ENCODE assay signal across 30 cellular contexts in genomic region chr5:11455505-11455904, GRCh38.
DNase-seq lines count a peak whose midpoint lies in the region; TF ChIP-seq lines count a peak whose summit lies in the region.
"Had no signal": no experiment of that assay in that cellular context is flagged by ENCODE, and none has a peak within 500 bp of the region (broad histone marks: within the 10 kb centered on the region; RNA-seq: fewer than 3 reads in every experiment).

No MANE protein-coding gene starts in this region.

- DNase-seq in NCI-H2227 (lab: John Stamatoyannopoulos, UW; ENCODE audit: unreplicated experiment) (peak; percentile 55), NCI-H2227 treated with DMSO at 0.1 percent for 48 hours (lab: John Stamatoyannopoulos, UW) (peak; percentile 85), mesenteric fat pad (ENCODE audit: low spot score) (no peak), C1 segment of cervical spinal cord (lab: John Stamatoyannopoulos, UW) (no peak), GM13977 (ENCODE audit: low spot score) (no peak)
- DNase-seq: 8988T; ACHN; AML-193; BE2C; Caco-2; Calu3; CD4-positive, alpha-beta memory T cell; CD4-positive, alpha-beta T cell; CD4-positive, CD25-positive, alpha-beta regulatory T cell; CD8-positive, alpha-beta memory T cell; CD8-positive, alpha-beta T cell; COR-L47; DMS 273 treated with DMSO at 0.1 percent for 48 hours; DMS153; DMS53; DMS79; DMS79 treated with DMSO at 0.1 percent for 48 hours; DND-41; EL had no signal

- TF ChIP-seq CTCF in neural cell (IDR thresholded peaks at IDR 0.05; ENCODE audit: poor library complexity, severe bottlenecking) (no peak), GM13977 (IDR thresholded peaks at IDR 0.05; ENCODE audit: extremely low read depth, insufficient read depth, missing control alignments) (no peak)

- no peak overlapping the region for H2AFZ ChIP-seq in neural cell (ENCODE audit: low read depth, low read length)

- no peaks in the 10 kb centered on the region for H3K36me3 ChIP-seq in neural cell (ENCODE audit: insufficient read depth, low read length)
- H3K36me3 ChIP-seq: BE2C; BLaER1; BLaER1 treated with 17β-estradiol and CSF1 and Interleukin-3, amounts not matched to agents 10 nM and 100 nM had no signal

- H3K9me2 ChIP-seq in neural cell (ENCODE audit: insufficient read depth, low read length), result no peaks in the 10 kb centered on the region

- no peaks in the 10 kb centered on the region for H3K27me3 ChIP-seq in neural cell (ENCODE audit: insufficient read depth, low read depth, low read length)
- H3K27me3 ChIP-seq: BE2C; BLaER1; BLaER1 treated with 17β-estradiol and CSF1 and Interleukin-3, amounts not matched to agents 10 nM and 100 nM had no signal

- H3F3A ChIP-seq in neural cell (ENCODE audit: insufficient read depth, low read length, poor library complexity, severe bottlenecking), result no peaks in the 10 kb centered on the region

- no peaks in the 10 kb centered on the region for H3K79me2 ChIP-seq in neural cell (replicated peaks; ENCODE audit: insufficient read depth, low read length)

- H4K20me1 ChIP-seq in neural cell (ENCODE audit: insufficient read depth), result no peaks in the 10 kb centered on the region
- H4K20me1 ChIP-seq: BLaER1; BLaER1 treated with 17β-estradiol and CSF1 and Interleukin-3, amounts not matched to agents 10 nM and 100 nM had no signal

- peak; percentile 77 for TF ChIP-seq EP300 in neural cell (conservative IDR thresholded peaks at IDR 0.05; ENCODE audit: poor library complexity, severe bottlenecking)

- peak overlapping the region; percentile 36 for H3K4me3 ChIP-seq in neural cell (ENCODE audit: low read length)
- H3K4me3 ChIP-seq: A549; BLaER1; BLaER1 treated with 17β-estradiol and CSF1 and Interleukin-3, amounts not matched to agents 10 nM and 100 nM had no signal

- no peak for TF ChIP-seq RAD21 in neural cell (conservative IDR thresholded peaks at IDR 0.05)

- H3K9ac ChIP-seq in neural cell (ENCODE audit: low read length), result peak overlapping the region; percentile 22
- H3K9ac ChIP-seq: BLaER1; BLaER1 treated with 17β-estradiol and CSF1 and Interleukin-3, amounts not matched to agents 10 nM and 100 nM had no signal

- no peak overlapping the region for H3K4me2 ChIP-seq in neural cell (ENCODE audit: low read length)
- H3K4me2 ChIP-seq: A549; BLaER1; BLaER1 treated with 17β-estradiol and CSF1 and Interleukin-3, amounts not matched to agents 10 nM and 100 nM had no signal

- in situ Hi-C loops in GM13977 (cut with MboI; ENCODE audit: low pct_unique_long_range_greater_than_20kb, low sequenced_read_pairs, unreplicated experiment), result no loop called here

- peak overlapping the region; percentile 79 for H3K27ac ChIP-seq in neural cell (ENCODE audit: low read length)
- H3K27ac ChIP-seq: 22Rv1; A549; BLaER1; BLaER1 treated with 17β-estradiol and CSF1 and Interleukin-3, amounts not matched to agents 10 nM and 100 nM; C4-2B had no signal

- no peaks in the 10 kb centered on the region for H3K9me3 ChIP-seq in neural cell (ENCODE audit: low read length)
- H3K9me3 ChIP-seq: A549; BE2C; BLaER1; BLaER1 treated with 17β-estradiol and CSF1 and Interleukin-3, amounts not matched to agents 10 nM and 100 nM; Caco-2 had no signal

TF ChIP-seq in neural cell, 6 proteins besides CTCF, POLR2A, EP300 and RAD21:
- TF ChIP-seq EZH2 (IDR thresholded peaks at IDR 0.05; ENCODE audit: borderline replicate concordance, insufficient read depth, low read length, poor library complexity, severe bottlenecking) (no peak), TAF1 (IDR thresholded peaks at IDR 0.05; ENCODE audit: low read depth) (no peak), POLR2AphosphoS5 (IDR thresholded peaks at IDR 0.05) (peak; percentile 50), REST (IDR thresholded peaks at IDR 0.05; ENCODE audit: borderline replicate concordance) (peak; percentile 33), SMC3 (conservative IDR thresholded peaks at IDR 0.05; ENCODE audit: poor library complexity) (no peak)
TF ChIP-seq in neural cell: peak in this region for 2.

Comparison
In these comparisons a context has a peak if more than half of its experiments do, and no peak if none do; other contexts are left out.
1. DNase-seq: peak in NCI-H2227 (single experiment) and NCI-H2227 treated with DMSO at 0.1 percent for 48 hours (single experiment); none in mesenteric fat pad (single experiment), C1 segment of cervical spinal cord (0 of 14) and GM13977 (single experiment).